In genomic region chr9:132003904-132004303, GRCh38 we compare ENCODE assay signal across 22 cellular contexts.
DNase-seq lines count a peak whose midpoint lies in the region; ATAC-seq and TF ChIP-seq lines count a peak whose summit lies in the region.
"Had no signal": no experiment of that assay in that cellular context is flagged by ENCODE, and none has a peak within 500 bp of the region (broad histone marks: within the 10 kb centered on the region; RNA-seq: fewer than 3 reads in every experiment).

No MANE protein-coding gene starts in this region.

- H3K36me3 Mint-ChIP-seq in memory B cell, result peaks cover 14% of the 10 kb centered on the region

- peak overlapping the region; percentile 3 for H3K27ac Mint-ChIP-seq in memory B cell
- H3K27ac Mint-ChIP-seq: activated T-helper 1 cell treated with anti-CD3 and anti-CD28 coated beads, Interleukin-12 subunit alpha, Interleukin-12 subunit beta, Interleukin-2, Interleukin-4 antibody, amounts not matched to agents 30 ng/mL and 10 ng/mL and 1 ng/mL, durations not matched to agents 14 hours and 24 hours and 36 hours had no signal

- ATAC-seq in memory B cell (ENCODE audit: low read depth), result peak; percentile 53
- ATAC-seq in HG02678 (IDR thresholded peaks at IDR 0.05; ENCODE audit: unreplicated experiment), result no peak
- ATAC-seq: heart left ventricle, left cardiac atrium had no signal

- peak overlapping the region; percentile 96 for H3K27ac ChIP-seq in SK-N-MC
- H3K27ac ChIP-seq in stomach, result no peak overlapping the region
- H3K27ac ChIP-seq: dorsolateral prefrontal cortex, heart left ventricle, upper lobe of right lung, WERI-Rb-1 had no signal

- no peaks in the 10 kb centered on the region for H3K9me3 Mint-ChIP-seq in memory B cell
- H3K9me3 Mint-ChIP-seq: activated T-helper 1 cell treated with anti-CD3 and anti-CD28 coated beads, Interleukin-12 subunit alpha, Interleukin-12 subunit beta, Interleukin-2, Interleukin-4 antibody, amounts not matched to agents 30 ng/mL and 10 ng/mL and 1 ng/mL, durations not matched to agents 14 hours and 24 hours and 36 hours had no signal

- H3K4me3 ChIP-seq in BE2C (ENCODE audit: low read depth, low read length), result no peak overlapping the region; the same call in 1 of the 2 replicates
- H3K4me3 ChIP-seq in SK-N-MC, result peak overlapping the region; percentile 67
- no peak overlapping the region for H3K4me3 ChIP-seq in stomach
- H3K4me3 ChIP-seq: dorsolateral prefrontal cortex, heart left ventricle, upper lobe of right lung had no signal

- no peaks in the 10 kb centered on the region for H3K27me3 Mint-ChIP-seq in memory B cell

- no peaks in the 10 kb centered on the region for H3K27me3 ChIP-seq in BE2C
- H3K27me3 ChIP-seq in stomach, result no peaks in the 10 kb centered on the region
- H3K27me3 ChIP-seq: dorsolateral prefrontal cortex, heart left ventricle, upper lobe of right lung had no signal

- no peak for TF ChIP-seq EP300 in stomach (IDR thresholded peaks at IDR 0.05)

- H3K4me1 ChIP-seq in BE2C (peaks cover 25% of the 10 kb centered on the region), stomach (peaks cover 0 to 26% (median 7%) of the 10 kb centered on the region in 4 donors)
- H3K4me1 ChIP-seq: upper lobe of right lung had no signal

- WGBS in stomach, 5 donors, result 81 to 91% (median 86%) methylated on average over 9 of the region's 9 CpGs

- no peak overlapping the region for H3K4me3 Mint-ChIP-seq in memory B cell
- H3K4me3 Mint-ChIP-seq: activated T-helper 1 cell treated with anti-CD3 and anti-CD28 coated beads, Interleukin-12 subunit alpha, Interleukin-12 subunit beta, Interleukin-2, Interleukin-4 antibody, amounts not matched to agents 30 ng/mL and 10 ng/mL and 1 ng/mL, durations not matched to agents 14 hours and 24 hours and 36 hours; CD14-positive monocyte had no signal

- TF ChIP-seq CTCF in BE2C (IDR thresholded peaks at IDR 0.05; ENCODE audit: low read depth, low read length), result no peak
- TF ChIP-seq CTCF in GM13977 (IDR thresholded peaks at IDR 0.05; ENCODE audit: extremely low read depth, insufficient read depth, missing control alignments), result no peak
- TF ChIP-seq CTCF in stomach (IDR thresholded peaks at IDR 0.05), result no peak

- no peaks in the 10 kb centered on the region for H3K9me3 ChIP-seq in BE2C
- no peaks in the 10 kb centered on the region for H3K9me3 ChIP-seq in SK-N-MC (ENCODE audit: low read depth, low read length)
- no peaks in the 10 kb centered on the region for H3K9me3 ChIP-seq in stomach
- H3K9me3 ChIP-seq: heart left ventricle, upper lobe of right lung had no signal

- TF ChIP-seq POLR2A in stomach (IDR thresholded peaks at IDR 0.05), result no peak

- peak overlapping the region; percentile 41 for H3K9ac ChIP-seq in SK-N-MC (ENCODE audit: insufficient read length)

- peaks cover 17% of the 10 kb centered on the region for H3K4me1 Mint-ChIP-seq in memory B cell

- no peaks in the 10 kb centered on the region for H3K36me3 ChIP-seq in BE2C
- no peaks in the 10 kb centered on the region for H3K36me3 ChIP-seq in SK-N-MC (ENCODE audit: insufficient read depth, low read length)
- no peaks in the 10 kb centered on the region for H3K36me3 ChIP-seq in stomach
- H3K36me3 ChIP-seq: heart left ventricle, upper lobe of right lung had no signal

- intact Hi-C loops in stomach (cut with DNase I; ENCODE audit: low total_unique reads), result no loop called here

- in situ Hi-C loops in GM13977 (cut with MboI; ENCODE audit: low pct_unique_long_range_greater_than_20kb, low sequenced_read_pairs, unreplicated experiment), result no loop called here

- DNase-seq in BE2C (peak; percentile 56), GM13977 (ENCODE audit: low spot score) (peak; percentile 13), SK-N-MC (ENCODE audit: low read depth, low spot score) (peak; percentile 58), memory B cell (ENCODE audit: low spot score in 2 of 2) (no peak), stomach (no peak), hypothalamus (lab: John Stamatoyannopoulos, UW) (no peak)
- no peak for DNase-seq in stimulated activated CD4-positive, alpha-beta T cell treated with anti-CD3 and anti-CD28 coated beads, Interleukin-1b, Interleukin-23, amount 100 ng/mL, for 48 hours
- DNase-seq: cerebellar nuclear complex, dorsolateral prefrontal cortex, heart left ventricle, Kasumi-1, left cardiac atrium, NCI-H1092 treated with DMSO at 0.1 percent for 48 hours, NCI-H2029 treated with DMSO at 0.1 percent for 48 hours, NCI-H226, nucleus accumbens, T-helper 9 cell, upper lobe of right lung, WERI-Rb-1 had no signal

Comparison
In these comparisons a context has a peak if more than half of its experiments do, and no peak if none do; other contexts are left out.
1. DNase-seq: peak in BE2C (single experiment), GM13977 (single experiment) and SK-N-MC (single experiment); none in memory B cell (0 of 2), stimulated activated CD4-positive, alpha-beta T cell treated with anti-CD3 and anti-CD28 coated beads, Interleukin-1b, Interleukin-23, amount 100 ng/mL, for 48 hours (single experiment), stomach (single experiment) and hypothalamus (0 of 51).